Comparison of ENCODE assay signal across 13 cellular contexts in genomic region chr2:236744316-236745105, GRCh38.
A peak's percentile ranks its signal among the peaks of the same experiment; 100 is the strongest.
DNase-seq lines count a peak whose midpoint lies in the region; ATAC-seq lines count a peak whose summit lies in the region.
"Had no signal": no experiment of that assay in that cellular context is flagged by ENCODE, and none has a peak within 500 bp of the region (broad histone marks: within the 10 kb centered on the region; RNA-seq: fewer than 3 reads in every experiment).

No MANE protein-coding gene starts in this region.

- H4K91ac ChIP-seq in trophoblast cell (ENCODE audit: low read depth, low read length), result peak overlapping the region; percentile 54

- no peaks in the 10 kb centered on the region for H3K27me3 ChIP-seq in BLaER1
- H3K27me3 ChIP-seq in trophoblast cell (ENCODE audit: insufficient read depth, low read length), result no peaks in the 10 kb centered on the region
- H3K27me3 ChIP-seq: gastroesophageal sphincter had no signal

- no peak overlapping the region for H3K27ac ChIP-seq in BLaER1
- H3K27ac ChIP-seq in trophoblast cell (ENCODE audit: low read depth, low read length), result peak overlapping the region; percentile 71

- no peak for ATAC-seq in HG03095 (IDR thresholded peaks at IDR 0.05; ENCODE audit: unreplicated experiment)
- no peak for ATAC-seq in GM18861 (IDR thresholded peaks at IDR 0.05; ENCODE audit: unreplicated experiment)
- ATAC-seq: gastroesophageal sphincter; stimulated activated naive B cell treated with anti-CD40 and anti-IgM and Interleukin-4, amounts not matched to agents 10 μg/mL and 1 μg/mL and 100 μg/mL, for 72 hours had no signal

- no CpG with 5 or more reads among the region's 6 CpGs for WGBS in trophoblast cell (ENCODE audit: extremely low coverage, insufficient coverage, insufficient read length)

- H3K23ac ChIP-seq in trophoblast cell (ENCODE audit: low read length), result no peak overlapping the region

- H3K36me3 ChIP-seq in BLaER1 (no peaks in the 10 kb centered on the region), trophoblast cell (ENCODE audit: control insufficient read depth in 1 of 2, insufficient read depth in 2 of 2, low read length in 2 of 2) (no peaks in the 10 kb centered on the region)
- H3K36me3 ChIP-seq: gastroesophageal sphincter had no signal

- H3K4ac ChIP-seq in trophoblast cell (ENCODE audit: low read depth, low read length), result peak overlapping the region; percentile 5

- H3K4me3 ChIP-seq in BLaER1 (no peak overlapping the region), trophoblast cell (ENCODE audit: low read depth, low read length) (no peak overlapping the region)
- H3K4me3 ChIP-seq: gastroesophageal sphincter had no signal

- H4K20me1 ChIP-seq in BLaER1, result no peaks in the 10 kb centered on the region

- H2BK5ac ChIP-seq in trophoblast cell (ENCODE audit: low read depth, low read length, poor library complexity), result peak overlapping the region; percentile 47

- H3K4me1 ChIP-seq in BLaER1 (peaks cover 89% of the 10 kb centered on the region), trophoblast cell (ENCODE audit: control insufficient read depth in 1 of 2, insufficient read depth in 2 of 2, low read length in 2 of 2) (peaks cover 24 to 36% of the 10 kb centered on the region in 2 experiments)

- H2AK5ac ChIP-seq in trophoblast cell (ENCODE audit: low read length), result peak overlapping the region; percentile 9

- H3K9ac ChIP-seq in BLaER1 (no peak overlapping the region), trophoblast cell (ENCODE audit: low read length) (no peak overlapping the region)

- H3K4me2 ChIP-seq in BLaER1 (peak overlapping the region; percentile 24; the same call in 1 of the 2 replicates), trophoblast cell (ENCODE audit: low read length) (no peak overlapping the region)

- H2BK120ac ChIP-seq in trophoblast cell (ENCODE audit: insufficient read depth, low read length, poor library complexity), result peak overlapping the region; percentile 69

- no peaks in the 10 kb centered on the region for H3K9me3 ChIP-seq in BLaER1
- H3K9me3 ChIP-seq in trophoblast cell (ENCODE audit: insufficient read depth, low read depth, low read length), result no peaks in the 10 kb centered on the region
- H3K9me3 ChIP-seq: gastroesophageal sphincter had no signal

- peak overlapping the region; percentile 8 for H4K8ac ChIP-seq in trophoblast cell (ENCODE audit: low read depth, low read length)

- peak overlapping the region; percentile 13 for H3K18ac ChIP-seq in trophoblast cell (ENCODE audit: low read length)

- DNase-seq in NOMO-1 treated with dmso at 0.1 percent for 144 hours (lab: John Stamatoyannopoulos, UW; ENCODE audit: unreplicated experiment), result peak; percentile 7
- peak; percentile 67 for DNase-seq in epidermal melanocyte (ENCODE audit: insufficient read length, low spot score)
- DNase-seq in trophoblast cell, result no peak
- DNase-seq in activated naive CD4-positive, alpha-beta T cell (lab: John Stamatoyannopoulos, UW), result no peak
- DNase-seq in DMS79 treated with DMSO at 0.1 percent for 48 hours (lab: John Stamatoyannopoulos, UW), result no peak
- DNase-seq: activated CD4-positive, alpha-beta memory T cell treated with anti-CD3 and anti-CD28 coated beads for 36 hours; anterior cingulate cortex; Kasumi-1; stimulated activated naive B cell treated with anti-CD40 and anti-IgM and Interleukin-4, amounts not matched to agents 10 μg/mL and 1 μg/mL and 100 μg/mL, for 72 hours had no signal

- H3K79me2 ChIP-seq in trophoblast cell (ENCODE audit: control insufficient read depth, insufficient read depth, low read length, poor library complexity), result peaks cover 4% of the 10 kb centered on the region

- no peak overlapping the region for H4K12ac ChIP-seq in trophoblast cell (ENCODE audit: low read depth, low read length)

- peaks cover 42% of the 10 kb centered on the region for H3K79me1 ChIP-seq in trophoblast cell (ENCODE audit: low read length)

- H2BK12ac ChIP-seq in trophoblast cell (ENCODE audit: low read length), result peak overlapping the region; percentile 16

- no peak overlapping the region for H2AFZ ChIP-seq in trophoblast cell (ENCODE audit: insufficient read depth, low read length, poor library complexity)

- peak overlapping the region; percentile 10 for H3K14ac ChIP-seq in trophoblast cell (ENCODE audit: low read length)

Comparison
In these comparisons a context has a peak if more than half of its experiments do, and no peak if none do; other contexts are left out.
1. DNase-seq: peak in NOMO-1 treated with dmso at 0.1 percent for 144 hours (single experiment) and epidermal melanocyte (single experiment); none in trophoblast cell (0 of 2), activated naive CD4-positive, alpha-beta T cell (0 of 4) and DMS79 treated with DMSO at 0.1 percent for 48 hours (single experiment).